24 cellular contexts compared by ENCODE assay signal in genomic region chr6:49516147-49516505, GRCh38. TPM values are rescaled to one million over a fixed set of nuclear protein-coding genes. Genes with fewer than 3 reads are reported as not detected.
"Had no signal": no experiment of that assay in that cellular context is flagged by ENCODE, and none has a peak within 500 bp of the region (broad histone marks: within the 10 kb centered on the region; RNA-seq: fewer than 3 reads in every experiment).

No MANE protein-coding gene starts in this region.

- H3K36me3 ChIP-seq: Peyer's patch, SJSA1 had no signal

- H3K9ac ChIP-seq: KMS-11 had no signal

- DNase-seq: IMR-90, Kasumi-1, MM.1S, NCI-H1092 treated with DMSO at 0.1 percent for 48 hours, NCI-H1436, NCI-H187, NCI-H2029, NCI-H2081 treated with DMSO at 0.1 percent for 48 hours, NCI-H2171, NCI-H446, NCI-H510A, NCI-H524 treated with DMSO at 0.1 percent for 48 hours, NCI-H69, NCI-H774, Peyer's patch, Right ventricle myocardium superior, SIG-M5 had no signal

- H3K4me1 ChIP-seq: Peyer's patch, SJSA1 had no signal

- H3K9me3 ChIP-seq: Peyer's patch, SJSA1 had no signal

- ATAC-seq: HepG2 had no signal

- H3K4me2 ChIP-seq: KMS-11 had no signal

- H3K27me3 ChIP-seq: Peyer's patch, SJSA1 had no signal

- H3K4me3 ChIP-seq: Peyer's patch, SJSA1, SK-N-MC had no signal

- H3K27ac ChIP-seq: KMS-11, Peyer's patch, SJSA1, SK-N-MC had no signal

RNA-seq across cellular contexts. Expression of gene GLYATL3, which starts 16.4 kb away (rescaled TPM):
- total RNA-seq: HepG2, HT1080, IMR-90, M059J, Peyer's patch, Right ventricle myocardium superior, RPMI7951, SJSA1 had no signal
- polyA plus RNA-seq: IMR-90 had no signal

RNA-seq across cellular contexts. Expression of gene C6orf141, which starts 34.3 kb away (rescaled TPM):
- total RNA-seq: HepG2, IMR-90, Right ventricle myocardium superior, SJSA1 had no signal
- polyA plus RNA-seq: IMR-90 had no signal
